1 cellular context compared by ENCODE assay signal in genomic region chr17:80879723-80880649, GRCh38.
TF ChIP-seq lines count a peak whose summit lies in the region.

No MANE protein-coding gene starts in this region.

TF ChIP-seq in GM12878, 131 proteins besides CTCF, POLR2A, EP300 and RAD21:
- TF ChIP-seq ZBTB40 (IDR thresholded peaks at IDR 0.05; ENCODE audit: borderline replicate concordance) (no peak), PAX8 (IDR thresholded peaks at IDR 0.05) (no peak), NR2F1 (conservative IDR thresholded peaks at IDR 0.05) (no peak), USF1 (IDR thresholded peaks at IDR 0.05; ENCODE audit: borderline replicate concordance, extremely low read length, insufficient read depth, low read depth, low read length) (peak; percentile 62), JUND (IDR thresholded peaks at IDR 0.05; ENCODE audit: low read depth, low read length) (no peak), EED (IDR thresholded peaks at IDR 0.05; ENCODE audit: low read depth) (no peak), PRDM15 (CRISPR knock-in tag; IDR thresholded peaks at IDR 0.05) (no peak), HCFC1 (IDR thresholded peaks at IDR 0.05; ENCODE audit: low read length) (no peak), RAD51 (IDR thresholded peaks at IDR 0.05) (no peak), SIX5 (IDR thresholded peaks at IDR 0.05; ENCODE audit: low read depth, low read length, severe bottlenecking) (no peak), MLLT1 (IDR thresholded peaks at IDR 0.05) (no peak), DPF2 (IDR thresholded peaks at IDR 0.05) (peak; percentile 62), YBX1 (IDR thresholded peaks at IDR 0.05) (no peak), ASH2L (IDR thresholded peaks at IDR 0.05; ENCODE audit: borderline replicate concordance, low read depth) (no peak), CUX1 (IDR thresholded peaks at IDR 0.05; ENCODE audit: insufficient replicate concordance, low read depth, low read length) (no peak)
